1 cellular context compared by ENCODE assay signal in the genomic region with DNA sequence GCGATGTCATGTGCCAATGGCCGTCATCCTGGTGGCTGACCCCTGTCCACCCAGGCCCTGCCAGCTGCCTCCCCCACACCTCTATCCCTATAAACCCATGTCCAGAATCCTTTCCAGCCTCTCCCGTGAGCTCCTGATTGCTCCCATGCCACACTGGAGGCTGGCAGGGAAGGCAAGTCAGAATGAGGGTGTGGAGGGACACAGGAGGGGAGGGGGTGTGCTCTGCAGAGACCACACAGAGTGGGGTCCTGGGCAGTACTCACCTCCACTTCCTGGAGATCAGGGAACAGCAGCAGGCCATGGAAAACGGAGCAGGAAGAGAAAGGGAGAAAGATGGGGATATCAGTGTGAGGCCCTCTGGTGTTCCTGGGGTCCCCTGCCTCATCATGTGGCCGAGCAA.
TF ChIP-seq lines count a peak whose summit lies in the region.

No MANE protein-coding gene starts in this region.

TF ChIP-seq in HepG2, 621 proteins besides CTCF, POLR2A, EP300 and RAD21:
- TF ChIP-seq ZNF33B (CRISPR knock-in tag; IDR thresholded peaks at IDR 0.05) (no peak), SATB2 (CRISPR knock-in tag; IDR thresholded peaks at IDR 0.05) (no peak), KAT7 (CRISPR knock-in tag; IDR thresholded peaks at IDR 0.05; ENCODE audit: borderline replicate concordance) (no peak), ZNF552 (CRISPR knock-in tag; IDR thresholded peaks at IDR 0.05; ENCODE audit: borderline replicate concordance) (no peak), ZNF556 (CRISPR knock-in tag; IDR thresholded peaks at IDR 0.05; ENCODE audit: borderline replicate concordance) (no peak), PHF21A (CRISPR knock-in tag; IDR thresholded peaks at IDR 0.05) (no peak), TMF1 (CRISPR knock-in tag; IDR thresholded peaks at IDR 0.05; ENCODE audit: low read depth) (no peak)
- TF ChIP-seq, protein P1, sequence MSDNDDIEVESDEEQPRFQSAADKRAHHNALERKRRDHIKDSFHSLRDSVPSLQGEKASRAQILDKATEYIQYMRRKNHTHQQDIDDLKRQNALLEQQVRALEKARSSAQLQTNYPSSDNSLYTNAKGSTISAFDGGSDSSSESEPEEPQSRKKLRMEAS (IDR thresholded peaks at IDR 0.05): no peak
